ENCODE assay signal across 9 cellular contexts in genomic region chr15:58111718-58112104, GRCh38. TPM values are rescaled to one million over a fixed set of nuclear protein-coding genes. Genes with fewer than 3 reads are reported as not detected.
"Had no signal": no experiment of that assay in that cellular context is flagged by ENCODE, and none has a peak within 500 bp of the region (broad histone marks: within the 10 kb centered on the region; RNA-seq: fewer than 3 reads in every experiment).

No MANE protein-coding gene starts in this region.

- H3K27ac ChIP-seq: HL-60 had no signal

- H3K36me3 Mint-ChIP-seq: IgD-negative memory B cell had no signal

- DNase-seq: H9, HCEC 1CT had no signal

- H3K4me1 Mint-ChIP-seq: IgD-negative memory B cell had no signal

- H2AFZ ChIP-seq: GM23338 had no signal

- H3K4me3 Mint-ChIP-seq: GM23338, H9, IgD-negative memory B cell had no signal

- H3K9me3 Mint-ChIP-seq: GM23338, H9, IgD-negative memory B cell had no signal

- H3K4me2 ChIP-seq: GM23338 had no signal

- ATAC-seq: GM23338, HepG2 had no signal

- H3K27ac Mint-ChIP-seq: GM23338, H9, IgD-negative memory B cell had no signal

- FAIRE-seq: H1, H54, HepG2 had no signal

- H3K4me3 ChIP-seq: GM23338 had no signal

RNA-seq across cellular contexts. Expression of gene AQP9, which starts 26.5 kb away (rescaled TPM):
- total RNA-seq: GM23338, H1, H9, HepG2, HT1080 had no signal
- polyA plus RNA-seq: GM23338, H1, HepG2, IgD-negative memory B cell had no signal

RNA-seq across cellular contexts. Expression of gene ALDH1A2, which starts 46.2 kb away (rescaled TPM):
- total RNA-seq: HT1080 had no signal
- polyA plus RNA-seq: GM23338, IgD-negative memory B cell had no signal
